ENCODE assay signal across 23 cellular contexts in the genomic region with DNA sequence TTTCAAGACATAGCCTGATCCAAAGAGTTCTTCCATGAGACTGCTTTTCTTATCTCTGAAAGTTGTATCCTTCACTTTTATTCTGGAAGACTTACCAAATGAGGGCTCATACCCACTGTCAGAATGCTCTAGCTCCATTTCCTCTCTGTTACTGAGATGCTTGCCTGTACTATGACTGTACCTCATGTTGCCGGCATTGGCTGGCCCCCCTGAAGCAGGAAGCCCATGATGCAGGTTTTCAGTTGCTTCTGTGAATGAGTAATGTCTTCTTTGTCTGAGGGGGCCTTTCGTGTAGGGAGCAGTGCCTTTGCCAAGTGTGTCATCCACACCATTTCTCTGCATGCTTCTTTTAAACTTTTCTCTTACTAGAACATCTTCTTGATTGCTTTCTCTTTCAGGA. TPM values are rescaled to one million over a fixed set of nuclear protein-coding genes. Genes with fewer than 3 reads are reported as not detected.
"Had no signal": no experiment of that assay in that cellular context is flagged by ENCODE, and none has a peak within 500 bp of the region (broad histone marks: within the 10 kb centered on the region; RNA-seq: fewer than 3 reads in every experiment).

No MANE protein-coding gene starts in this region.

- H3K27me3 ChIP-seq: hepatocyte, ovary, right atrium auricular region, sigmoid colon, spleen, suprapubic skin, tibial nerve, uterus had no signal

- ATAC-seq: mucosa of descending colon; naive thymus-derived CD4-positive, alpha-beta T cell; natural killer cell treated with Interleukin-12 subunit alpha and Interleukin-12 subunit beta and Interleukin-15 and Interleukin-18, amount 100 ng/mL, for 72 hours; stimulated activated effector memory CD8-positive, alpha-beta T cell treated with anti-CD3 and anti-CD28 coated beads, Interleukin-12 subunit alpha, Interleukin-12 subunit beta, amount 100 ng/mL, for 72 hours had no signal

- H3K79me2 ChIP-seq: hepatocyte had no signal

- H3K4me2 ChIP-seq: hepatocyte had no signal

- H3K9me3 ChIP-seq: ovary, right atrium auricular region, suprapubic skin, uterus had no signal

- FAIRE-seq: small intestine had no signal

- H3K4me3 Mint-ChIP-seq: memory B cell; naive thymus-derived CD4-positive, alpha-beta T cell; natural killer cell treated with Interleukin-12 subunit alpha and Interleukin-12 subunit beta and Interleukin-15 and Interleukin-18, amount 100 ng/mL, for 72 hours; stimulated activated effector memory CD8-positive, alpha-beta T cell treated with anti-CD3 and anti-CD28 coated beads, Interleukin-12 subunit alpha, Interleukin-12 subunit beta, amount 100 ng/mL, for 72 hours; stimulated activated naive CD8-positive, alpha-beta T cell treated with anti-CD3 and anti-CD28 coated beads, Interleukin-15, Interleukin-2, amounts not matched to agents 100 ng/mL and 50 ng/mL, for 24 hours; type B pancreatic cell had no signal

- H3K27ac Mint-ChIP-seq: memory B cell; naive thymus-derived CD4-positive, alpha-beta T cell; natural killer cell treated with Interleukin-12 subunit alpha and Interleukin-12 subunit beta and Interleukin-15 and Interleukin-18, amount 100 ng/mL, for 72 hours; progenitor cell of endocrine pancreas; stimulated activated effector memory CD8-positive, alpha-beta T cell treated with anti-CD3 and anti-CD28 coated beads, Interleukin-12 subunit alpha, Interleukin-12 subunit beta, amount 100 ng/mL, for 72 hours; stimulated activated naive CD8-positive, alpha-beta T cell treated with anti-CD3 and anti-CD28 coated beads, Interleukin-15, Interleukin-2, amounts not matched to agents 100 ng/mL and 50 ng/mL, for 24 hours; type B pancreatic cell had no signal

- H3K4me3 ChIP-seq: hepatocyte, left ventricle myocardium inferior, lung, mucosa of descending colon, ovary, right atrium auricular region, sigmoid colon, spleen, suprapubic skin, tibial nerve, uterus had no signal

- H3K36me3 ChIP-seq: ovary, uterus had no signal

- H3K4me1 Mint-ChIP-seq: memory B cell; stimulated activated effector memory CD8-positive, alpha-beta T cell treated with anti-CD3 and anti-CD28 coated beads, Interleukin-12 subunit alpha, Interleukin-12 subunit beta, amount 100 ng/mL, for 72 hours had no signal

- DNase-seq: islet precursor cell; left ventricle myocardium inferior; midbrain; mucosa of descending colon; naive thymus-derived CD4-positive, alpha-beta T cell; ovary; sigmoid colon; small intestine; spleen; stimulated activated CD4-positive, alpha-beta T cell treated with anti-CD3 and anti-CD28 coated beads, Interleukin-4, amount 100 ng/mL, for 24 hours; stimulated activated naive CD4-positive, alpha-beta T cell; uterus had no signal

- H3K9me3 Mint-ChIP-seq: type B pancreatic cell had no signal

- H3K4me1 ChIP-seq: left ventricle myocardium inferior, right atrium auricular region, sigmoid colon, spleen, suprapubic skin, tibial nerve, uterus had no signal

- H3K27me3 Mint-ChIP-seq: memory B cell; naive thymus-derived CD4-positive, alpha-beta T cell; natural killer cell treated with Interleukin-12 subunit alpha and Interleukin-12 subunit beta and Interleukin-15 and Interleukin-18, amount 100 ng/mL, for 72 hours; progenitor cell of endocrine pancreas; stimulated activated naive CD8-positive, alpha-beta T cell treated with anti-CD3 and anti-CD28 coated beads, Interleukin-15, Interleukin-2, amounts not matched to agents 100 ng/mL and 50 ng/mL, for 24 hours; type B pancreatic cell had no signal

- H2AFZ ChIP-seq: hepatocyte had no signal

- H3K27ac ChIP-seq: hepatocyte, left ventricle myocardium inferior, ovary, right atrium auricular region, sigmoid colon, spleen, suprapubic skin, tibial nerve, uterus had no signal

RNA-seq across cellular contexts. Expression of gene LCA5L, which starts 39.5 kb away (rescaled TPM):
- total RNA-seq: naive thymus-derived CD4-positive, alpha-beta T cell; natural killer cell treated with Interleukin-12 subunit alpha and Interleukin-12 subunit beta and Interleukin-15 and Interleukin-18, amount 100 ng/mL, for 72 hours had no signal
